1 cellular context compared by ENCODE assay signal in the genomic region with DNA sequence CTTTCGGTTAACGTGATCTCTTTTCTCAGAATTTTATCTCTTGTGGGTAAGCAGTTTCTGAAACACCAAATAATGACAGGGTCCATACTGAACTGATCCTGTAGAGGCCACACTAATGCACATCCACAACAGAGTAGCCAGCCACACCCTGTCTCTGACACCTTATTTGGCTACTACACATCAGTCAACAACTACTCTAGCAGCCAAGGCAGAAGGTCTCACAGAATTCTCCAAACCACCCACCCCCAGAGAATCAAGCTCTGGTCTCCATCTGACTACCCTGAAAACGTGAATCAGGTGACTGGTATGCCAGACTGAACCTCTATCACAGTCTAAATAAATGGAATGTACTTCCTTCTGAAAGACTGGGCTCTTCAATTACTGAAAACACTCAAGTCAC.
TF ChIP-seq lines count a peak whose summit lies in the region.

No MANE protein-coding gene starts in this region.

TF ChIP-seq in SK-N-SH, 30 proteins besides CTCF, POLR2A, EP300 and RAD21 (continued from another document):
- TF ChIP-seq TAF1 (IDR thresholded peaks at IDR 0.05; ENCODE audit: borderline replicate concordance, low read depth, low read length), result no peak
- no peak for TF ChIP-seq CHD2 (IDR thresholded peaks at IDR 0.05; ENCODE audit: low read length, partially characterized antibody)
- no peak for TF ChIP-seq POLR2AphosphoS5 (IDR thresholded peaks at IDR 0.05; ENCODE audit: low read depth, low read length)
- no peak for TF ChIP-seq GABPA (IDR thresholded peaks at IDR 0.05; ENCODE audit: low read depth)
- TF ChIP-seq, protein P1, sequence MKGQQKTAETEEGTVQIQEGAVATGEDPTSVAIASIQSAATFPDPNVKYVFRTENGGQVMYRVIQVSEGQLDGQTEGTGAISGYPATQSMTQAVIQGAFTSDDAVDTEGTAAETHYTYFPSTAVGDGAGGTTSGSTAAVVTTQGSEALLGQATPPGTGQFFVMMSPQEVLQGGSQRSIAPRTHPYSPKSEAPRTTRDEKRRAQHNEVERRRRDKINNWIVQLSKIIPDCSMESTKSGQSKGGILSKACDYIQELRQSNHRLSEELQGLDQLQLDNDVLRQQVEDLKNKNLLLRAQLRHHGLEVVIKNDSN (IDR thresholded peaks at IDR 0.05; ENCODE audit: borderline replicate concordance, low read depth), result no peak
